Comparison of ENCODE assay signal across 18 cellular contexts in genomic region chr4:173188648-173189047, GRCh38. TPM values are rescaled to one million over a fixed set of nuclear protein-coding genes. Genes with fewer than 3 reads are reported as not detected.
DNase-seq lines count a peak whose midpoint lies in the region; ATAC-seq, FAIRE-seq and TF ChIP-seq lines count a peak whose summit lies in the region.
"Had no signal": no experiment of that assay in that cellular context is flagged by ENCODE, and none has a peak within 500 bp of the region (broad histone marks: within the 10 kb centered on the region; RNA-seq: fewer than 3 reads in every experiment).

No MANE protein-coding gene starts in this region.

- peak overlapping the region; percentile 29 for H2AK5ac ChIP-seq in mesenchymal stem cell (ENCODE audit: low read length, severe bottlenecking)

- H3K4ac ChIP-seq in mesenchymal stem cell (ENCODE audit: low read depth in 1 of 2, low read length in 2 of 2): peak overlapping the region in 1 of 2 experiments; percentile 37

- no peak overlapping the region for H3K4me2 ChIP-seq in mesenchymal stem cell (ENCODE audit: low read length, poor library complexity, severe bottlenecking)

- H3K23ac ChIP-seq in mesenchymal stem cell (ENCODE audit: low read length in 2 of 2): no peak overlapping the region

- peaks cover 0 to 3% of the 10 kb centered on the region in 2 donors for H3K9me3 Mint-ChIP-seq in stimulated activated naive B cell treated with anti-CD40 and anti-IgM and Interleukin-4, amounts not matched to agents 10 μg/mL and 1 μg/mL and 100 μg/mL, for 72 hours
- H3K9me3 Mint-ChIP-seq in activated T-cell treated with anti-CD3 and anti-CD28 coated beads, Interleukin-2, amount 50 U/mL, for 72 hours: no peaks in the 10 kb centered on the region
- H3K9me3 Mint-ChIP-seq: CD4-positive, alpha-beta memory T cell; HFFc6 had no signal

- peaks cover 6 to 11% of the 10 kb centered on the region in 2 donors for H3K36me3 Mint-ChIP-seq in stimulated activated naive B cell treated with anti-CD40 and anti-IgM and Interleukin-4, amounts not matched to agents 10 μg/mL and 1 μg/mL and 100 μg/mL, for 72 hours
- peaks cover 0 to 1% of the 10 kb centered on the region in 2 donors for H3K36me3 Mint-ChIP-seq in activated T-cell treated with anti-CD3 and anti-CD28 coated beads, Interleukin-2, amount 50 U/mL, for 72 hours (ENCODE audit: insufficient read depth in 2 of 2)
- H3K36me3 Mint-ChIP-seq: CD4-positive, alpha-beta memory T cell had no signal

- no peaks in the 10 kb centered on the region for H3K79me1 ChIP-seq in mesenchymal stem cell (replicated peaks; ENCODE audit: low read length, poor library complexity, severe bottlenecking)

- H3K27ac ChIP-seq in Panc1 (ENCODE audit: low read length) (peak overlapping the region; percentile 99), mesenchymal stem cell (ENCODE audit: low read length, poor library complexity, severe bottlenecking) (peak overlapping the region; percentile 15)
- H3K27ac ChIP-seq: C4-2B had no signal

- in situ Hi-C loops in Panc1 (cut with HindIII; ENCODE audit: low pct_unique_long_range_greater_than_20kb, low sequenced_read_pairs): no loop called here

- no peak for TF ChIP-seq POLR2A in GM12892 (IDR thresholded peaks at IDR 0.05; ENCODE audit: low read depth, low read length)

- no peak overlapping the region for H3K14ac ChIP-seq in mesenchymal stem cell (ENCODE audit: low read length in 2 of 2)

- no peak overlapping the region for H2BK120ac ChIP-seq in mesenchymal stem cell (ENCODE audit: low read depth, low read length)

- intact Hi-C loops in Panc1 (cut with micrococcal nuclease; ENCODE audit: unreplicated experiment): no loop called here

- no peak for DNase-seq in GM12892 (ENCODE audit: insufficient read length)
- no peak for DNase-seq in Panc1 (ENCODE audit: low read depth, low spot score)
- DNase-seq in mesenchymal stem cell: no peak
- DNase-seq in stimulated activated naive B cell treated with anti-CD40 and anti-IgM and Interleukin-4, amounts not matched to agents 10 μg/mL and 1 μg/mL and 100 μg/mL, for 72 hours: no peak
- no peak for DNase-seq in H4 (ENCODE audit: low spot score)
- DNase-seq in activated T-cell treated with anti-CD3 and anti-CD28 coated beads, Interleukin-2, amount 50 U/mL, for 48 hours: no peak
- DNase-seq in activated T-cell treated with anti-CD3 and anti-CD28 coated beads, Interleukin-2, amount 50 U/mL, for 72 hours: no peak
- DNase-seq in ecto neural progenitor cell (ENCODE audit: low spot score): no peak
- DNase-seq: BE2C; CD4-positive, alpha-beta memory T cell; DMS153; DND-41; GF-D8 had no signal

- H3K9ac ChIP-seq in mesenchymal stem cell (ENCODE audit: low read length): no peak overlapping the region

- no peak overlapping the region for H2BK15ac ChIP-seq in mesenchymal stem cell (ENCODE audit: low read depth, poor library complexity, severe bottlenecking)

- POLR2A ChIA-PET in Panc1 (lab: Charles Lee): no interaction called here

- H3K18ac ChIP-seq in mesenchymal stem cell (ENCODE audit: low read depth in 1 of 2, low read length in 2 of 2): no peak overlapping the region

- 73% methylated on average over 6 of the region's 7 CpGs for WGBS in mesenchymal stem cell

- CTCF ChIA-PET in Panc1 (lab: Charles Lee): no interaction called here

- H3K36me3 ChIP-seq in Panc1 (ENCODE audit: control insufficient read depth, insufficient read depth, low read length) (no peaks in the 10 kb centered on the region), mesenchymal stem cell (ENCODE audit: control insufficient read depth in 1 of 2, insufficient read depth in 2 of 2, low read depth in 1 of 2, low read length in 2 of 2) (peaks cover 0 to 7% of the 10 kb centered on the region in 2 experiments)
- H3K36me3 ChIP-seq: BE2C, HAP-1 had no signal

- H3K4me1 ChIP-seq in Panc1 (ENCODE audit: control insufficient read depth, insufficient read depth, low read length) (peaks cover 90% of the 10 kb centered on the region), mesenchymal stem cell (ENCODE audit: control insufficient read depth, insufficient read depth, low read depth, low read length) (peaks cover 8% of the 10 kb centered on the region)
- H3K4me1 ChIP-seq: BE2C had no signal

- no peak overlapping the region for H2BK12ac ChIP-seq in mesenchymal stem cell (ENCODE audit: low read length in 2 of 2)

- no peak overlapping the region for H4K91ac ChIP-seq in mesenchymal stem cell (ENCODE audit: low read length)

- peaks cover 40 to 67% of the 10 kb centered on the region in 2 donors for H3K4me1 Mint-ChIP-seq in stimulated activated naive B cell treated with anti-CD40 and anti-IgM and Interleukin-4, amounts not matched to agents 10 μg/mL and 1 μg/mL and 100 μg/mL, for 72 hours
- H3K4me1 Mint-ChIP-seq in activated T-cell treated with anti-CD3 and anti-CD28 coated beads, Interleukin-2, amount 50 U/mL, for 72 hours (ENCODE audit: low read depth): peaks cover 75% of the 10 kb centered on the region

- no peak for TF ChIP-seq CTCF in Panc1 (IDR thresholded peaks at IDR 0.05)

- FAIRE-seq in GM12892 (lab: Jason Lieb, UNC): peak; percentile 56
- FAIRE-seq: A549 had no signal

- no peak for ATAC-seq in Panc1
- no peak for ATAC-seq in stimulated activated naive B cell treated with anti-CD40 and anti-IgM and Interleukin-4, amounts not matched to agents 10 μg/mL and 1 μg/mL and 100 μg/mL, for 72 hours (replicated peaks)
- ATAC-seq in activated T-cell treated with anti-CD3 and anti-CD28 coated beads, Interleukin-2, amount 50 U/mL, for 72 hours (replicated peaks in 1 of 2): no peak
- ATAC-seq: A549, GM23338 had no signal

- no peaks in the 10 kb centered on the region for H3K9me3 ChIP-seq in Panc1 (ENCODE audit: control insufficient read depth, insufficient read depth, low read depth, low read length)
- H3K9me3 ChIP-seq in mesenchymal stem cell (ENCODE audit: control insufficient read depth, low read length): no peaks in the 10 kb centered on the region
- H3K9me3 ChIP-seq: A549, BE2C, HAP-1 had no signal

- H3K4me3 ChIP-seq in Panc1 (ENCODE audit: low read depth in 2 of 2, low read length in 2 of 2): no peak overlapping the region
- no peak overlapping the region for H3K4me3 ChIP-seq in mesenchymal stem cell (ENCODE audit: insufficient read depth in 1 of 2, low read depth in 1 of 2, low read length in 2 of 2)
- H3K4me3 ChIP-seq: A549, GM23338, HAP-1 had no signal

- no TSS peak for BruUV-seq in Panc1 (replicated peaks; lab: Mats Ljungman, UMichigan)

- H3K27ac Mint-ChIP-seq in stimulated activated naive B cell treated with anti-CD40 and anti-IgM and Interleukin-4, amounts not matched to agents 10 μg/mL and 1 μg/mL and 100 μg/mL, for 72 hours: peak overlapping the region; percentile 38
- no peak overlapping the region for H3K27ac Mint-ChIP-seq in activated T-cell treated with anti-CD3 and anti-CD28 coated beads, Interleukin-2, amount 50 U/mL, for 72 hours
- H3K27ac Mint-ChIP-seq: CD4-positive, alpha-beta memory T cell; GM23338; HFFc6 had no signal

- H3K4me3 Mint-ChIP-seq in stimulated activated naive B cell treated with anti-CD40 and anti-IgM and Interleukin-4, amounts not matched to agents 10 μg/mL and 1 μg/mL and 100 μg/mL, for 72 hours: no peak overlapping the region
- no peak overlapping the region for H3K4me3 Mint-ChIP-seq in activated T-cell treated with anti-CD3 and anti-CD28 coated beads, Interleukin-2, amount 50 U/mL, for 72 hours
- H3K4me3 Mint-ChIP-seq: GM23338, HFFc6 had no signal

- H3K27me3 ChIP-seq in Panc1 (ENCODE audit: control insufficient read depth, insufficient read depth, low read length) (no peaks in the 10 kb centered on the region), mesenchymal stem cell (ENCODE audit: control insufficient read depth in 1 of 2, insufficient read depth in 1 of 2, low read length in 2 of 2) (no peaks in the 10 kb centered on the region)
- H3K27me3 ChIP-seq: BE2C had no signal

- no peak overlapping the region for H2AFZ ChIP-seq in mesenchymal stem cell (ENCODE audit: low read depth, low read length)
- H2AFZ ChIP-seq: GM23338 had no signal

- no peaks in the 10 kb centered on the region for H3K27me3 Mint-ChIP-seq in stimulated activated naive B cell treated with anti-CD40 and anti-IgM and Interleukin-4, amounts not matched to agents 10 μg/mL and 1 μg/mL and 100 μg/mL, for 72 hours
- H3K27me3 Mint-ChIP-seq in activated T-cell treated with anti-CD3 and anti-CD28 coated beads, Interleukin-2, amount 50 U/mL, for 72 hours (ENCODE audit: low read depth): no peaks in the 10 kb centered on the region
- H3K27me3 Mint-ChIP-seq: CD4-positive, alpha-beta memory T cell had no signal

- H2BK5ac ChIP-seq in mesenchymal stem cell (ENCODE audit: low read depth, low read length, poor library complexity, severe bottlenecking): no peak overlapping the region

- H4K8ac ChIP-seq in mesenchymal stem cell (ENCODE audit: low read length): no peak overlapping the region

RNA-seq across cellular contexts. Expression of gene GALNT7, which starts 20.0 kb away (rescaled TPM):
- polyA plus RNA-seq in GM12892 (2012; ENCODE audit: missing spikeins): 15.1 TPM
- total RNA-seq in Panc1 (2021; ENCODE audit: unreplicated experiment): 156 TPM
- 83.0 TPM for polyA plus RNA-seq in Panc1 (2012; ENCODE audit: insufficient read length)
- 20.9 TPM for polyA plus RNA-seq in mesenchymal stem cell (2013, experiment 1 of 2)
- polyA plus RNA-seq in mesenchymal stem cell (2013, experiment 2 of 2): 21.9 TPM
- total RNA-seq in H4 (2014; rRNA removed; shearing (Covaris generic)): 56.7 and 57.1 TPM in 2 replicates
- 10 to 100 TPM; 10.1 to 12.8 TPM for total RNA-seq in activated T-cell treated with anti-CD3 and anti-CD28 coated beads, Interleukin-2, amount 50 U/mL, for 72 hours
